20 cellular contexts compared by ENCODE assay signal in the genomic region with DNA sequence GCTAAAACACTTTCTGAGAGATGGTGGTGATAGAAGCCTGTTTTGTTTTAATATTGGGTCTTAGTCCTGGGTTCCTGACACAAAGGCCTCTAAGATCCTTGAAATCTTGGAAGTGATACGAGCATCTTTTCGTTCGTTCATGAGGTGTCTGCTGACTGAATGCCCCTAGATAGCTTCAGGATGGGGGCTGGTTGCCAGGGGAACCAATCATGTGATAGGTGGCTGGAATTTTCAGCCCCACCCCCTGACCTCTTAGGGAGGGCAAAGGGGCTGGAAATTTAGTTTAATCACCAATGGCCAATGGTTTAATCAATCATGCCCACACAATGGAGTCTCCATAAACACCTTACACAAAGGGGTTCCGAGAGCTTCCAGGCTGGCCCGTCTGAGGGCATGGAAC.
"Had no signal": no experiment of that assay in that cellular context is flagged by ENCODE, and none has a peak within 500 bp of the region (broad histone marks: within the 10 kb centered on the region; RNA-seq: fewer than 3 reads in every experiment).

No MANE protein-coding gene starts in this region.

- H3K9me3 ChIP-seq: mucosa of descending colon, ovary, right atrium auricular region, sigmoid colon, tibial artery, upper lobe of left lung, vagina had no signal

- ATAC-seq: foreskin keratinocyte; left colon; mucosa of descending colon; naive thymus-derived CD8-positive, alpha-beta T cell; stimulated activated memory B cell treated with anti-CD40 and anti-IgM and Interleukin-4, amounts not matched to agents 10 μg/mL and 1 μg/mL and 100 μg/mL, for 72 hours had no signal

- H3K4me3 ChIP-seq: hepatocyte, mucosa of descending colon, ovary, right atrium auricular region, sigmoid colon, skin epidermis, tibial artery, upper lobe of left lung, vagina had no signal

- H3K27me3 ChIP-seq: foreskin keratinocyte, hepatocyte, ovary, right atrium auricular region, sigmoid colon, tibial artery, upper lobe of left lung, vagina had no signal

- H3K4me1 ChIP-seq: foreskin keratinocyte had no signal

- H3K36me3 ChIP-seq: ovary, vagina had no signal

- DNase-seq: erythroblast; foreskin keratinocyte; head of caudate nucleus; kidney; left colon; mammary epithelial cell; nucleus accumbens; ovary; sigmoid colon; stimulated activated CD4-positive, alpha-beta T cell treated with anti-CD3 and anti-CD28 coated beads, Interleukin-4, amount 100 ng/mL, for 1 hour; tibial artery; upper lobe of left lung had no signal

- H3K4me2 ChIP-seq: hepatocyte had no signal

- H3K27ac ChIP-seq: foreskin keratinocyte, hepatocyte, ovary, right atrium auricular region, sigmoid colon, skin epidermis, tibial artery, upper lobe of left lung, vagina had no signal

- FAIRE-seq: endothelial cell of umbilical vein, kidney had no signal

- H2AFZ ChIP-seq: hepatocyte had no signal
